Comparison of ENCODE assay signal across 1 cellular context in the genomic region with DNA sequence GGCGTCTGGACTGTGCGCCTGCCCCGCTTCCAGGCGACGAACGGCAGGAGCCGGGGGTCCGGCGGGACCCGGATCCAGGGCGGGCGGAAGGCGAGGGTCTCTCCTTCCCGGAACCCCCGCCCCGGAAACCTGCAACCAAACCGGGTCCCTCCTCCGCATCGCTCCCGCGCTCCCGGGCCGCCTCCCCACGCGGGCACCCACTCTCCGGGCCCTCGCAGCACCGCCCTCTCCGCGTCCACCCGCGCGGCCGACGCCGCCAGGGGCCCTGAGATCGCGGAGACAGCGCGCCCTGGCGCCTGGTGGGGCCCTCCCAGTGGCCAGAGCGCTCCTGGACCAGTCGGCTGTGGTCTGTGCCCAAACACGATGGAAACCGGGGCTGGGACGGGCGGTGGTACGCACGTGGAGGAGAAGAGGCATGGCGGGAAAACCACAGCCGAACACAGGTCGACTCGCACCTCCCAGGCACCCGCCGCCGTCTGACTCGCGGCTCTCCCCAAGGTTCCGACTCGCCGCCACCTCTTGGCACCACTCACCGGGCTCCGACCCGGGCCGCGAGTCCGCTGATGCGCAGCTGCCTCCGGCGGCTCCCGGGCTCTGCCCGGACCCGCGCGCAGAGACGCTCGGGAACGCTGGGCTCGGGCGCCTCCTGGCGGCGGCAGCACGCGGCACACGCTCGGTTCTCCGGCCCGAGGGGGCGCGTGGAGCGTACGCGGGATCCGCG.
TF ChIP-seq lines count a peak whose summit lies in the region.

No MANE protein-coding gene starts in this region.

TF ChIP-seq in HepG2, 621 proteins besides CTCF, POLR2A, EP300 and RAD21 (continued from another document and continues in another):
- TF ChIP-seq, protein P1, sequence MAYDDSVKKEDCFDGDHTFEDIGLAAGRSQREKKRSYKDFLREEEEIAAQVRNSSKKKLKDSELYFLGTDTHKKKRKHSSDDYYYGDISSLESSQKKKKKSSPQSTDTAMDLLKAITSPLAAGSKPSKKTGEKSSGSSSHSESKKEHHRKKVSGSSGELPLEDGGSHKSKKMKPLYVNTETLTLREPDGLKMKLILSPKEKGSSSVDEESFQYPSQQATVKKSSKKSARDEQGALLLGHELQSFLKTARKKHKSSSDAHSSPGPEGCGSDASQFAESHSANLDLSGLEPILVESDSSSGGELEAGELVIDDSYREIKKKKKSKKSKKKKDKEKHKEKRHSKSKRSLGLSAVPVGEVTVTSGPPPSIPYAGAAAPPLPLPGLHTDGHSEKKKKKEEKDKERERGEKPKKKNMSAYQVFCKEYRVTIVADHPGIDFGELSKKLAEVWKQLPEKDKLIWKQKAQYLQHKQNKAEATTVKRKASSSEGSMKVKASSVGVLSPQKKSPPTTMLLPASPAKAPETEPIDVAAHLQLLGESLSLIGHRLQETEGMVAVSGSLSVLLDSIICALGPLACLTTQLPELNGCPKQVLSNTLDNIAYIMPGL (CRISPR knock-in tag; IDR thresholded peaks at IDR 0.05; ENCODE audit: borderline replicate concordance in 1 of 2, low read depth in 1 of 2) = peak; percentile 51; a peak in 1 of 4 replicates
- TF ChIP-seq ZNF616 (CRISPR knock-in tag; IDR thresholded peaks at IDR 0.05; ENCODE audit: low read depth) = no peak
- no peak for TF ChIP-seq IRF2 (CRISPR knock-in tag; IDR thresholded peaks at IDR 0.05)
- TF ChIP-seq ZNF607 (CRISPR knock-in tag; IDR thresholded peaks at IDR 0.05; ENCODE audit: borderline replicate concordance) = peak; percentile 44; the same call in 1 of the 2 replicates
- TF ChIP-seq ZNF512 (CRISPR knock-in tag; IDR thresholded peaks at IDR 0.05) = no peak
- TF ChIP-seq, protein P2, sequence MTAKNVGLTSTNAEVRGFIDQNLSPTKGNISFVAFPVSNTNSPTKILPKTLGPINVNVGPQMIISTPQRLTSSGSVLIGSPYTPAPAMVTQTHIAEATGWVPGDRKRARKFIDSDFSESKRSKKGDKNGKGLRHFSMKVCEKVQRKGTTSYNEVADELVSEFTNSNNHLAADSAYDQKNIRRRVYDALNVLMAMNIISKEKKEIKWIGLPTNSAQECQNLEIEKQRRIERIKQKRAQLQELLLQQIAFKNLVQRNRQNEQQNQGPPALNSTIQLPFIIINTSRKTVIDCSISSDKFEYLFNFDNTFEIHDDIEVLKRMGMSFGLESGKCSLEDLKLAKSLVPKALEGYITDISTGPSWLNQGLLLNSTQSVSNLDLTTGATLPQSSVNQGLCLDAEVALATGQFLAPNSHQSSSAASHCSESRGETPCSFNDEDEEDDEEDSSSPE (CRISPR knock-in tag; IDR thresholded peaks at IDR 0.05) = peak; percentile 47
- peak; percentile 52 for TF ChIP-seq HNRNPLL (IDR thresholded peaks at IDR 0.05; ENCODE audit: low read depth, low read length, poor library complexity, severe bottlenecking)
- peak; percentile 41; the same call in 1 of the 2 replicates for TF ChIP-seq ZSCAN22 (CRISPR knock-in tag; IDR thresholded peaks at IDR 0.05)
- TF ChIP-seq ZNF296 (CRISPR knock-in tag; conservative IDR thresholded peaks at IDR 0.05) = no peak
- TF ChIP-seq NFE2L1 (CRISPR knock-in tag; IDR thresholded peaks at IDR 0.05; ENCODE audit: borderline replicate concordance) = no peak
- no peak for TF ChIP-seq ISX (CRISPR knock-in tag; conservative IDR thresholded peaks at IDR 0.05)
- no peak for TF ChIP-seq ZNF839 (CRISPR knock-in tag; IDR thresholded peaks at IDR 0.05; ENCODE audit: borderline replicate concordance)
- TF ChIP-seq ETS1 (CRISPR knock-in tag; IDR thresholded peaks at IDR 0.05) = no peak
- TF ChIP-seq FIP1L1 (IDR thresholded peaks at IDR 0.05; ENCODE audit: borderline replicate concordance, insufficient read depth, low read depth, low read length) = no peak
- no peak for TF ChIP-seq PAX8 (CRISPR knock-in tag; IDR thresholded peaks at IDR 0.05; ENCODE audit: borderline replicate concordance)
- TF ChIP-seq TMF1 (CRISPR knock-in tag; IDR thresholded peaks at IDR 0.05; ENCODE audit: low read depth) = 0 out of 2 replicates have a peak, but pooled peaks have one; percentile 39
- TF ChIP-seq AGO2 (optimal IDR thresholded peaks at IDR 0.05; ENCODE audit: low read depth, low read length) = no peak
- no peak for TF ChIP-seq NONO (IDR thresholded peaks at IDR 0.05)
- TF ChIP-seq NONO (CRISPR knock-in tag; conservative IDR thresholded peaks at IDR 0.05) = peak; percentile 52; the same call in 1 of the 2 replicates
- peak; percentile 43 for TF ChIP-seq ZNF574 (CRISPR knock-in tag; IDR thresholded peaks at IDR 0.05)
- no peak for TF ChIP-seq HOMEZ (CRISPR knock-in tag; IDR thresholded peaks at IDR 0.05; ENCODE audit: low read depth)
- TF ChIP-seq ZNF800 (CRISPR knock-in tag; IDR thresholded peaks at IDR 0.05) = peak; percentile 62; the same call in 1 of the 2 replicates
- TF ChIP-seq RERE (CRISPR knock-in tag; IDR thresholded peaks at IDR 0.05; ENCODE audit: low read depth) = no peak
- TF ChIP-seq GABPB1 (CRISPR knock-in tag; IDR thresholded peaks at IDR 0.05) = peak; percentile 49; the same call in 1 of the 2 replicates
- no peak for TF ChIP-seq LCORL (IDR thresholded peaks at IDR 0.05)
- TF ChIP-seq LCORL (CRISPR knock-in tag; IDR thresholded peaks at IDR 0.05) = no peak
- no peak for TF ChIP-seq ZNF251 (CRISPR knock-in tag; IDR thresholded peaks at IDR 0.05)
- TF ChIP-seq REXO4 (CRISPR knock-in tag; IDR thresholded peaks at IDR 0.05; ENCODE audit: borderline replicate concordance) = no peak
- no peak for TF ChIP-seq PLRG1 (conservative IDR thresholded peaks at IDR 0.05)
- TF ChIP-seq RBFOX2 (IDR thresholded peaks at IDR 0.05; ENCODE audit: low read depth, low read length) = 0 out of 2 replicates have a peak, but pooled peaks have one; percentile 27
- TF ChIP-seq ZNF326 (CRISPR knock-in tag; IDR thresholded peaks at IDR 0.05; ENCODE audit: borderline replicate concordance) = no peak
- no peak for TF ChIP-seq ZNF569 (CRISPR knock-in tag; IDR thresholded peaks at IDR 0.05; ENCODE audit: borderline replicate concordance)
- no peak for TF ChIP-seq ZFP36 (IDR thresholded peaks at IDR 0.05; ENCODE audit: borderline replicate concordance, low read depth, low read length, partially characterized antibody)
- no peak for TF ChIP-seq CAMTA2 (CRISPR knock-in tag; IDR thresholded peaks at IDR 0.05; ENCODE audit: borderline replicate concordance)
- no peak; the same call in none of the 2 replicates for TF ChIP-seq HDAC1 (CRISPR knock-in tag; IDR thresholded peaks at IDR 0.05)
- TF ChIP-seq FOXC1 (CRISPR knock-in tag; IDR thresholded peaks at IDR 0.05; ENCODE audit: borderline replicate concordance) = no peak; the same call in 1 of the 2 replicates
- peak; percentile 48 for TF ChIP-seq RBM39 (IDR thresholded peaks at IDR 0.05; ENCODE audit: low read depth, low read length, poor library complexity, severe bottlenecking)
- no peak for TF ChIP-seq IRX3 (CRISPR knock-in tag; IDR thresholded peaks at IDR 0.05; ENCODE audit: borderline replicate concordance, low read depth)
- TF ChIP-seq, protein P3, sequence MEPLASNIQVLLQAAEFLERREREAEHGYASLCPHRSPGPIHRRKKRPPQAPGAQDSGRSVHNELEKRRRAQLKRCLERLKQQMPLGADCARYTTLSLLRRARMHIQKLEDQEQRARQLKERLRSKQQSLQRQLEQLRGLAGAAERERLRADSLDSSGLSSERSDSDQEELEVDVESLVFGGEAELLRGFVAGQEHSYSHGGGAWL (CRISPR knock-in tag; IDR thresholded peaks at IDR 0.05) = no peak; the same call in 1 of the 2 replicates
